Comparison of ENCODE assay signal across 30 cellular contexts in the genomic region with DNA sequence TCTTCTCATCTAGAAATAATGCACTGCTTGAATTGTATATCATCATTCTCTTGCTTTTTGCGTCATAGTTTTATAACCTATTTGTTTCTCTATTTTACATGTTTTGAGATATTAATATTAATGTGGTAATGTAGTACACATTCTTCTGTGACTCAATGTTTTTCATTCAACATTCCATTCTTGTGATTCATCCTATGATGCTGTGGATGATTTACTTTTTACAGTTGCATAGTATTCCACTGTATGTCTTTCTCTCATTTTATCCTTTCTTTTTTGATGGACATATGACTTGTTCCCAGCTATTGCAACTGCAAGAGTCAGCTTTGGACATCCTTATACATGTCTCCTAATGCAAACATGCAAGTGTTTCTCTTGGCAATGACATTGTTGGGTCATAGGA. TPM values are rescaled to one million over a fixed set of nuclear protein-coding genes. Genes with fewer than 3 reads are reported as not detected.
"Had no signal": no experiment of that assay in that cellular context is flagged by ENCODE, and none has a peak within 500 bp of the region (broad histone marks: within the 10 kb centered on the region; RNA-seq: fewer than 3 reads in every experiment).

No MANE protein-coding gene starts in this region.

- H3K9me3 ChIP-seq: mucosa of descending colon, neutrophil, suprapubic skin, transverse colon, upper lobe of right lung, uterus had no signal

- H3K4me1 ChIP-seq: esophagus muscularis mucosa, heart right ventricle, parathyroid adenoma, right atrium auricular region, suprapubic skin, transverse colon, upper lobe of right lung, uterus had no signal

- H3K36me3 ChIP-seq: esophagus muscularis mucosa, heart right ventricle, neutrophil, right atrium auricular region, suprapubic skin, transverse colon, upper lobe of right lung, uterus had no signal

- H3K27ac ChIP-seq: dorsolateral prefrontal cortex, esophagus muscularis mucosa, heart right ventricle, neutrophil, parathyroid adenoma, right atrium auricular region, suprapubic skin, transverse colon, upper lobe of right lung, uterus had no signal

- H3K79me2 ChIP-seq: parathyroid adenoma had no signal

- ATAC-seq: heart right ventricle; left lobe of liver; mucosa of descending colon; natural killer cell treated with Interleukin-12 subunit alpha and Interleukin-12 subunit beta and Interleukin-15 and Interleukin-18, amount 100 ng/mL, for 72 hours; sciatic nerve; stimulated activated naive CD8-positive, alpha-beta T cell treated with anti-CD3 and anti-CD28 coated beads, Interleukin-15, amount 100 ng/mL, for 72 hours; upper lobe of right lung had no signal

- H2AFZ ChIP-seq: parathyroid adenoma had no signal

- DNase-seq: dorsolateral prefrontal cortex; effector CD4-positive, alpha-beta T cell; foreskin melanocyte; glutamatergic neuron; heart right ventricle; hippocampal formation; immature natural killer cell; islet precursor cell; mesenchymal stem cell; mucosa of descending colon; naive B cell; stimulated activated CD4-positive, alpha-beta T cell treated with anti-CD3 and anti-CD28 coated beads, Interleukin-12 subunit alpha, Interleukin-12 subunit beta, amount 100 ng/mL, for 4 hours; stimulated activated CD4-positive, alpha-beta T cell treated with anti-CD3 and anti-CD28 coated beads, Interleukin-1b, Interleukin-23, amount 100 ng/mL, for 48 hours; stimulated activated CD4-positive, alpha-beta T cell treated with anti-CD3 and anti-CD28 coated beads, Interleukin-4, amount 100 ng/mL, for 1 hour; stimulated activated CD8-positive, alpha-beta memory T cell treated with anti-CD3 and anti-CD28 coated beads, Interleukin-4, amount 100 ng/mL, for 48 hours; stimulated activated naive CD4-positive, alpha-beta T cell; stimulated activated naive CD8-positive, alpha-beta T cell treated with anti-CD3 and anti-CD28 coated beads, Interleukin-15, amount 100 ng/mL, for 72 hours; transverse colon; upper lobe of right lung; uterus had no signal

- FAIRE-seq: colon had no signal

- H3K9ac ChIP-seq: parathyroid adenoma had no signal

- H3K4me2 ChIP-seq: smooth muscle cell had no signal

- H3K27me3 ChIP-seq: esophagus muscularis mucosa, heart right ventricle, neutrophil, right atrium auricular region, suprapubic skin, transverse colon, upper lobe of right lung, uterus had no signal

- H3K4me3 ChIP-seq: dorsolateral prefrontal cortex, esophagus muscularis mucosa, heart right ventricle, mucosa of descending colon, right atrium auricular region, smooth muscle cell, suprapubic skin, transverse colon, upper lobe of right lung, uterus had no signal

RNA-seq across cellular contexts. Expression of gene VEPH1, which starts 20.6 kb away (rescaled TPM):
- total RNA-seq: natural killer cell treated with Interleukin-12 subunit alpha and Interleukin-12 subunit beta and Interleukin-15 and Interleukin-18, amount 100 ng/mL, for 72 hours had no signal
